In the genomic region with DNA sequence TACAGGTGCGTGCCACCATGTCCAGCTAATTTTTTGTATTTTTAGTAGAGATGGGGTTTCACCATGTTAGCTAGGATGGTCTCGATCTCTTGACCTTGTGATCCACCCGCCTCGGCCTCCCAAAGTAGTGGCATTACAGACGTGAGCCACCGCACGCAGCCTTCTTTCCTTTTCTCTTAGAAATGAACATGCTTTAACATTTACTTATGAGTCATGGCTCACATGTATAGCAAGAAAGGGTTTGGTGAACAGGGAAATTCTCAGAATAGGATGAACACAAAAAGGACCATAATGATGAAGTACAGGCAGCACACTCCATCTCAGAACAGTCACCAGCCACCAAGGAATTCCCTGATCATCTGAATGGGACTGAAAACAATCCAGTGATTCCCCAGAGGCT, we compare ENCODE assay signal across 2 cellular contexts.
TF ChIP-seq lines count a peak whose summit lies in the region.

No MANE protein-coding gene starts in this region.

TF ChIP-seq in GM23338, 12 proteins besides CTCF, POLR2A, EP300 and RAD21:
- TF ChIP-seq, protein P1, sequence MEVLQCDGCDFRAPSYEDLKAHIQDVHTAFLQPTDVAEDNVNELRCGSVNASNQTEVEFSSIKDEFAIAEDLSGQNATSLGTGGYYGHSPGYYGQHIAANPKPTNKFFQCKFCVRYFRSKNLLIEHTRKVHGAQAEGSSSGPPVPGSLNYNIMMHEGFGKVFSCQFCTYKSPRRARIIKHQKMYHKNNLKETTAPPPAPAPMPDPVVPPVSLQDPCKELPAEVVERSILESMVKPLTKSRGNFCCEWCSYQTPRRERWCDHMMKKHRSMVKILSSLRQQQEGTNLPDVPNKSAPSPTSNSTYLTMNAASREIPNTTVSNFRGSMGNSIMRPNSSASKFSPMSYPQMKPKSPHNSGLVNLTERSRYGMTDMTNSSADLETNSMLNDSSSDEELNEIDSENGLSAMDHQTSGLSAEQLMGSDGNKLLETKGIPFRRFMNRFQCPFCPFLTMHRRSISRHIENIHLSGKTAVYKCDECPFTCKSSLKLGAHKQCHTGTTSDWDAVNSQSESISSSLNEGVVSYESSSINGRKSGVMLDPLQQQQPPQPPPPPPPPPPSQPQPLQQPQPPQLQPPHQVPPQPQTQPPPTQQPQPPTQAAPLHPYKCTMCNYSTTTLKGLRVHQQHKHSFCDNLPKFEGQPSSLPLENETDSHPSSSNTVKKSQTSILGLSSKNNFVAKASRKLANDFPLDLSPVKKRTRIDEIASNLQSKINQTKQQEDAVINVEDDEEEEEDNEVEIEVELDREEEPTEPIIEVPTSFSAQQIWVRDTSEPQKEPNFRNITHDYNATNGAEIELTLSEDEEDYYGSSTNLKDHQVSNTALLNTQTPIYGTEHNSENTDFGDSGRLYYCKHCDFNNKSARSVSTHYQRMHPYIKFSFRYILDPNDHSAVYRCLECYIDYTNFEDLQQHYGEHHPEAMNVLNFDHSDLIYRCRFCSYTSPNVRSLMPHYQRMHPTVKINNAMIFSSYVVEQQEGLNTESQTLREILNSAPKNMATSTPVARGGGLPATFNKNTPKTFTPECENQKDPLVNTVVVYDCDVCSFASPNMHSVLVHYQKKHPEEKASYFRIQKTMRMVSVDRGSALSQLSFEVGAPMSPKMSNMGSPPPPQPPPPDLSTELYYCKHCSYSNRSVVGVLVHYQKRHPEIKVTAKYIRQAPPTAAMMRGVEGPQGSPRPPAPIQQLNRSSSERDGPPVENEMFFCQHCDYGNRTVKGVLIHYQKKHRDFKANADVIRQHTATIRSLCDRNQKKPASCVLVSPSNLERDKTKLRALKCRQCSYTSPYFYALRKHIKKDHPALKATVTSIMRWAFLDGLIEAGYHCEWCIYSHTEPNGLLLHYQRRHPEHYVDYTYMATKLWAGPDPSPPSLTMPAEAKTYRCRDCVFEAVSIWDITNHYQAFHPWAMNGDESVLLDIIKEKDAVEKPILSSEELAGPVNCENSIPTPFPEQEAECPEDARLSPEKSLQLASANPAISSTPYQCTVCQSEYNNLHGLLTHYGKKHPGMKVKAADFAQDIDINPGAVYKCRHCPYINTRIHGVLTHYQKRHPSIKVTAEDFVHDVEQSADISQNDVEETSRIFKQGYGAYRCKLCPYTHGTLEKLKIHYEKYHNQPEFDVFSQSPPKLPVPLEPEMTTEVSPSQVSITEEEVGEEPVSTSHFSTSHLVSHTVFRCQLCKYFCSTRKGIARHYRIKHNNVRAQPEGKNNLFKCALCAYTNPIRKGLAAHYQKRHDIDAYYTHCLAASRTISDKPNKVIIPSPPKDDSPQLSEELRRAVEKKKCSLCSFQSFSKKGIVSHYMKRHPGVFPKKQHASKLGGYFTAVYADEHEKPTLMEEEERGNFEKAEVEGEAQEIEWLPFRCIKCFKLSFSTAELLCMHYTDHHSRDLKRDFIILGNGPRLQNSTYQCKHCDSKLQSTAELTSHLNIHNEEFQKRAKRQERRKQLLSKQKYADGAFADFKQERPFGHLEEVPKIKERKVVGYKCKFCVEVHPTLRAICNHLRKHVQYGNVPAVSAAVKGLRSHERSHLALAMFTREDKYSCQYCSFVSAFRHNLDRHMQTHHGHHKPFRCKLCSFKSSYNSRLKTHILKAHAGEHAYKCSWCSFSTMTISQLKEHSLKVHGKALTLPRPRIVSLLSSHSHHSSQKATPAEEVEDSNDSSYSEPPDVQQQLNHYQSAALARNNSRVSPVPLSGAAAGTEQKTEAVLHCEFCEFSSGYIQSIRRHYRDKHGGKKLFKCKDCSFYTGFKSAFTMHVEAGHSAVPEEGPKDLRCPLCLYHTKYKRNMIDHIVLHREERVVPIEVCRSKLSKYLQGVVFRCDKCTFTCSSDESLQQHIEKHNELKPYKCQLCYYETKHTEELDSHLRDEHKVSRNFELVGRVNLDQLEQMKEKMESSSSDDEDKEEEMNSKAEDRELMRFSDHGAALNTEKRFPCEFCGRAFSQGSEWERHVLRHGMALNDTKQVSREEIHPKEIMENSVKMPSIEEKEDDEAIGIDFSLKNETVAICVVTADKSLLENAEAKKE (CRISPR knock-in tag; IDR thresholded peaks at IDR 0.05), result no peak
- TF ChIP-seq ZNF331 (CRISPR knock-in tag; IDR thresholded peaks at IDR 0.05; ENCODE audit: low read depth) (no peak), CREB1 (CRISPR knock-in tag; IDR thresholded peaks at IDR 0.05; ENCODE audit: low read depth) (no peak), POLR2AphosphoS5 (IDR thresholded peaks at IDR 0.05; ENCODE audit: low read depth) (no peak)

TF ChIP-seq in H1, 55 proteins besides CTCF, POLR2A, EP300 and RAD21:
- TF ChIP-seq RXRA (IDR thresholded peaks at IDR 0.05; ENCODE audit: insufficient read depth, low read depth, low read length), result no peak
- no peak for TF ChIP-seq SIRT6 (IDR thresholded peaks at IDR 0.05; ENCODE audit: low read length)
- no peak for TF ChIP-seq POLR2AphosphoS5 (IDR thresholded peaks at IDR 0.05; ENCODE audit: low read depth, low read length)
- TF ChIP-seq, protein P2, sequence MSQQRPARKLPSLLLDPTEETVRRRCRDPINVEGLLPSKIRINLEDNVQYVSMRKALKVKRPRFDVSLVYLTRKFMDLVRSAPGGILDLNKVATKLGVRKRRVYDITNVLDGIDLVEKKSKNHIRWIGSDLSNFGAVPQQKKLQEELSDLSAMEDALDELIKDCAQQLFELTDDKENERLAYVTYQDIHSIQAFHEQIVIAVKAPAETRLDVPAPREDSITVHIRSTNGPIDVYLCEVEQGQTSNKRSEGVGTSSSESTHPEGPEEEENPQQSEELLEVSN (IDR thresholded peaks at IDR 0.05), result no peak
- TF ChIP-seq CEBPB (IDR thresholded peaks at IDR 0.05; ENCODE audit: low read depth, low read length), result no peak
- no peak for TF ChIP-seq SRF (IDR thresholded peaks at IDR 0.05; ENCODE audit: low read depth, low read length)
- TF ChIP-seq TAF7 (optimal IDR thresholded peaks at IDR 0.05; ENCODE audit: borderline replicate concordance, low read depth, low read length), result no peak
- no peak for TF ChIP-seq EGR1 (IDR thresholded peaks at IDR 0.05; ENCODE audit: borderline replicate concordance, low read depth, low read length)
- TF ChIP-seq POU5F1 (IDR thresholded peaks at IDR 0.05; ENCODE audit: low read depth, low read length), result no peak
- TF ChIP-seq, protein P3, sequence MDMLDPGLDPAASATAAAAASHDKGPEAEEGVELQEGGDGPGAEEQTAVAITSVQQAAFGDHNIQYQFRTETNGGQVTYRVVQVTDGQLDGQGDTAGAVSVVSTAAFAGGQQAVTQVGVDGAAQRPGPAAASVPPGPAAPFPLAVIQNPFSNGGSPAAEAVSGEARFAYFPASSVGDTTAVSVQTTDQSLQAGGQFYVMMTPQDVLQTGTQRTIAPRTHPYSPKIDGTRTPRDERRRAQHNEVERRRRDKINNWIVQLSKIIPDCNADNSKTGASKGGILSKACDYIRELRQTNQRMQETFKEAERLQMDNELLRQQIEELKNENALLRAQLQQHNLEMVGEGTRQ (IDR thresholded peaks at IDR 0.05; ENCODE audit: low read length), result no peak
- no peak for TF ChIP-seq PHF8 (conservative IDR thresholded peaks at IDR 0.05; ENCODE audit: low read depth, low read length)
- TF ChIP-seq RFX5 (IDR thresholded peaks at IDR 0.05; ENCODE audit: borderline replicate concordance, low read depth, low read length), result no peak
- no peak for TF ChIP-seq SUZ12 (IDR thresholded peaks at IDR 0.05; ENCODE audit: low read length)
- TF ChIP-seq, protein P4, sequence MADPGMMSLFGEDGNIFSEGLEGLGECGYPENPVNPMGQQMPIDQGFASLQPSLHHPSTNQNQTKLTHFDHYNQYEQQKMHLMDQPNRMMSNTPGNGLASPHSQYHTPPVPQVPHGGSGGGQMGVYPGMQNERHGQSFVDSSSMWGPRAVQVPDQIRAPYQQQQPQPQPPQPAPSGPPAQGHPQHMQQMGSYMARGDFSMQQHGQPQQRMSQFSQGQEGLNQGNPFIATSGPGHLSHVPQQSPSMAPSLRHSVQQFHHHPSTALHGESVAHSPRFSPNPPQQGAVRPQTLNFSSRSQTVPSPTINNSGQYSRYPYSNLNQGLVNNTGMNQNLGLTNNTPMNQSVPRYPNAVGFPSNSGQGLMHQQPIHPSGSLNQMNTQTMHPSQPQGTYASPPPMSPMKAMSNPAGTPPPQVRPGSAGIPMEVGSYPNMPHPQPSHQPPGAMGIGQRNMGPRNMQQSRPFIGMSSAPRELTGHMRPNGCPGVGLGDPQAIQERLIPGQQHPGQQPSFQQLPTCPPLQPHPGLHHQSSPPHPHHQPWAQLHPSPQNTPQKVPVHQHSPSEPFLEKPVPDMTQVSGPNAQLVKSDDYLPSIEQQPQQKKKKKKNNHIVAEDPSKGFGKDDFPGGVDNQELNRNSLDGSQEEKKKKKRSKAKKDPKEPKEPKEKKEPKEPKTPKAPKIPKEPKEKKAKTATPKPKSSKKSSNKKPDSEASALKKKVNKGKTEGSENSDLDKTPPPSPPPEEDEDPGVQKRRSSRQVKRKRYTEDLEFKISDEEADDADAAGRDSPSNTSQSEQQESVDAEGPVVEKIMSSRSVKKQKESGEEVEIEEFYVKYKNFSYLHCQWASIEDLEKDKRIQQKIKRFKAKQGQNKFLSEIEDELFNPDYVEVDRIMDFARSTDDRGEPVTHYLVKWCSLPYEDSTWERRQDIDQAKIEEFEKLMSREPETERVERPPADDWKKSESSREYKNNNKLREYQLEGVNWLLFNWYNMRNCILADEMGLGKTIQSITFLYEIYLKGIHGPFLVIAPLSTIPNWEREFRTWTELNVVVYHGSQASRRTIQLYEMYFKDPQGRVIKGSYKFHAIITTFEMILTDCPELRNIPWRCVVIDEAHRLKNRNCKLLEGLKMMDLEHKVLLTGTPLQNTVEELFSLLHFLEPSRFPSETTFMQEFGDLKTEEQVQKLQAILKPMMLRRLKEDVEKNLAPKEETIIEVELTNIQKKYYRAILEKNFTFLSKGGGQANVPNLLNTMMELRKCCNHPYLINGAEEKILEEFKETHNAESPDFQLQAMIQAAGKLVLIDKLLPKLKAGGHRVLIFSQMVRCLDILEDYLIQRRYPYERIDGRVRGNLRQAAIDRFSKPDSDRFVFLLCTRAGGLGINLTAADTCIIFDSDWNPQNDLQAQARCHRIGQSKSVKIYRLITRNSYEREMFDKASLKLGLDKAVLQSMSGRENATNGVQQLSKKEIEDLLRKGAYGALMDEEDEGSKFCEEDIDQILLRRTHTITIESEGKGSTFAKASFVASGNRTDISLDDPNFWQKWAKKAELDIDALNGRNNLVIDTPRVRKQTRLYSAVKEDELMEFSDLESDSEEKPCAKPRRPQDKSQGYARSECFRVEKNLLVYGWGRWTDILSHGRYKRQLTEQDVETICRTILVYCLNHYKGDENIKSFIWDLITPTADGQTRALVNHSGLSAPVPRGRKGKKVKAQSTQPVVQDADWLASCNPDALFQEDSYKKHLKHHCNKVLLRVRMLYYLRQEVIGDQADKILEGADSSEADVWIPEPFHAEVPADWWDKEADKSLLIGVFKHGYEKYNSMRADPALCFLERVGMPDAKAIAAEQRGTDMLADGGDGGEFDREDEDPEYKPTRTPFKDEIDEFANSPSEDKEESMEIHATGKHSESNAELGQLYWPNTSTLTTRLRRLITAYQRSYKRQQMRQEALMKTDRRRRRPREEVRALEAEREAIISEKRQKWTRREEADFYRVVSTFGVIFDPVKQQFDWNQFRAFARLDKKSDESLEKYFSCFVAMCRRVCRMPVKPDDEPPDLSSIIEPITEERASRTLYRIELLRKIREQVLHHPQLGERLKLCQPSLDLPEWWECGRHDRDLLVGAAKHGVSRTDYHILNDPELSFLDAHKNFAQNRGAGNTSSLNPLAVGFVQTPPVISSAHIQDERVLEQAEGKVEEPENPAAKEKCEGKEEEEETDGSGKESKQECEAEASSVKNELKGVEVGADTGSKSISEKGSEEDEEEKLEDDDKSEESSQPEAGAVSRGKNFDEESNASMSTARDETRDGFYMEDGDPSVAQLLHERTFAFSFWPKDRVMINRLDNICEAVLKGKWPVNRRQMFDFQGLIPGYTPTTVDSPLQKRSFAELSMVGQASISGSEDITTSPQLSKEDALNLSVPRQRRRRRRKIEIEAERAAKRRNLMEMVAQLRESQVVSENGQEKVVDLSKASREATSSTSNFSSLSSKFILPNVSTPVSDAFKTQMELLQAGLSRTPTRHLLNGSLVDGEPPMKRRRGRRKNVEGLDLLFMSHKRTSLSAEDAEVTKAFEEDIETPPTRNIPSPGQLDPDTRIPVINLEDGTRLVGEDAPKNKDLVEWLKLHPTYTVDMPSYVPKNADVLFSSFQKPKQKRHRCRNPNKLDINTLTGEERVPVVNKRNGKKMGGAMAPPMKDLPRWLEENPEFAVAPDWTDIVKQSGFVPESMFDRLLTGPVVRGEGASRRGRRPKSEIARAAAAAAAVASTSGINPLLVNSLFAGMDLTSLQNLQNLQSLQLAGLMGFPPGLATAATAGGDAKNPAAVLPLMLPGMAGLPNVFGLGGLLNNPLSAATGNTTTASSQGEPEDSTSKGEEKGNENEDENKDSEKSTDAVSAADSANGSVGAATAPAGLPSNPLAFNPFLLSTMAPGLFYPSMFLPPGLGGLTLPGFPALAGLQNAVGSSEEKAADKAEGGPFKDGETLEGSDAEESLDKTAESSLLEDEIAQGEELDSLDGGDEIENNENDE (IDR thresholded peaks at IDR 0.05; ENCODE audit: insufficient replicate concordance, low read length), result no peak
